In genomic region chr9:20552874-20553624, GRCh38 we compare ENCODE assay signal across 10 cellular contexts.
DNase-seq lines count a peak whose midpoint lies in the region; ATAC-seq, FAIRE-seq and TF ChIP-seq lines count a peak whose summit lies in the region.
"Had no signal": no experiment of that assay in that cellular context is flagged by ENCODE, and none has a peak within 500 bp of the region (broad histone marks: within the 10 kb centered on the region; RNA-seq: fewer than 3 reads in every experiment).

No MANE protein-coding gene starts in this region.

- 51% methylated on average over 4 of the region's 4 CpGs for WGBS in HepG2 (ENCODE audit: low lambda C conversion rate)

- no peak for TF ChIP-seq CTCF in Calu3 (IDR thresholded peaks at IDR 0.05; ENCODE audit: unreplicated experiment)
- no peak for TF ChIP-seq CTCF in HepG2 (CRISPR knock-in tag; IDR thresholded peaks at IDR 0.05)

- H3K27ac ChIP-seq in HepG2 (ENCODE audit: extremely low read length, insufficient read depth, low read length) (no peak overlapping the region), substantia nigra (ENCODE audit: low read depth, low read length, poor library complexity, severe bottlenecking) (no peak overlapping the region)
- H3K27ac ChIP-seq: SJSA1 had no signal

- peaks cover 18% of the 10 kb centered on the region for H3K36me3 Mint-ChIP-seq in Calu3 (ENCODE audit: insufficient read depth, unreplicated experiment)
- H3K36me3 Mint-ChIP-seq in T-helper 17 cell (ENCODE audit: low read depth) = no peaks in the 10 kb centered on the region

- H3K36me3 ChIP-seq in HepG2 (replicated peaks in 1 of 2; ENCODE audit: control insufficient read depth in 1 of 2, insufficient read depth in 2 of 2, low read length in 2 of 2) = no peaks in the 10 kb centered on the region
- H3K36me3 ChIP-seq: SJSA1 had no signal

- no peaks in the 10 kb centered on the region; the same call in 1 of the 2 replicates for H4K20me1 ChIP-seq in HepG2 (ENCODE audit: insufficient read depth, low read length)

- TF ChIP-seq EP300 in HepG2 (IDR thresholded peaks at IDR 0.05; ENCODE audit: low read depth in 2 of 2, low read length in 2 of 2) (no peak), HepG2 (CRISPR knock-in tag; IDR thresholded peaks at IDR 0.05; ENCODE audit: borderline replicate concordance) (no peak)

- H3K4me3 Mint-ChIP-seq in Calu3 (ENCODE audit: low read depth, unreplicated experiment) (peak overlapping the region; percentile 30), T-helper 17 cell (peak overlapping the region; percentile 19)

- H2AFZ ChIP-seq in HepG2 (ENCODE audit: low read length) = no peak overlapping the region

- H3K27me3 Mint-ChIP-seq in Calu3 (ENCODE audit: unreplicated experiment) (no peaks in the 10 kb centered on the region), T-helper 17 cell (no peaks in the 10 kb centered on the region)

- in situ Hi-C loops in HepG2 (cut with HindIII; ENCODE audit: extremely low pct_ligation_motif_present, low pct_unique_long_range_greater_than_20kb) = loop anchor here (10.0 kb wide), 1 partner anchor 52 kb away; no protein-coding TSS in a partner anchor

- no peak for FAIRE-seq in HepG2 (lab: Jason Lieb, UNC)

- peaks cover 32% of the 10 kb centered on the region for H3K4me1 ChIP-seq in HepG2 (ENCODE audit: insufficient read depth, low read length)

- H3K27ac Mint-ChIP-seq in Calu3 (ENCODE audit: unreplicated experiment) (peak overlapping the region; percentile 35), T-helper 17 cell (peak overlapping the region; percentile 88)

- ATAC-seq in GM21619 (IDR thresholded peaks at IDR 0.05; ENCODE audit: unreplicated experiment) = peak; percentile 46
- peak; percentile 37 for ATAC-seq in T-helper 17 cell
- no peak for ATAC-seq in HepG2
- ATAC-seq in HG02840 (IDR thresholded peaks at IDR 0.05; ENCODE audit: low FRiP score, unreplicated experiment) = no peak

- H3K4me1 Mint-ChIP-seq in Calu3 (ENCODE audit: low read depth, unreplicated experiment) = peaks cover 50% of the 10 kb centered on the region
- peaks cover 59% of the 10 kb centered on the region for H3K4me1 Mint-ChIP-seq in T-helper 17 cell

- H3K9me3 Mint-ChIP-seq in Calu3 (ENCODE audit: low read depth, unreplicated experiment) = no peaks in the 10 kb centered on the region

- TF ChIP-seq POLR2A in HepG2 (IDR thresholded peaks at IDR 0.05; ENCODE audit: insufficient read depth in 1 of 2, low read depth in 2 of 2, low read length in 2 of 2) = no peak

- POLR2A ChIA-PET in HepG2 (lab: Yijun Ruan, JAX) = no interaction called here

- H3K4me2 ChIP-seq in HepG2 (ENCODE audit: low read depth, low read length) = no peak overlapping the region

- intact Hi-C loops in Calu3 (cut with micrococcal nuclease; ENCODE audit: unreplicated experiment) (loop anchor here (1.0 to 5.0 kb wide), 5 partner anchors 17 to 196 kb away; partner anchors contain the start of gene MLLT3), HepG2 (cut with micrococcal nuclease; ENCODE audit: unreplicated experiment) (loop anchor here (2.0 to 5.0 kb wide), 2 partner anchors 69 to 388 kb away; partner anchors contain the start of gene MLLT3)

- peaks cover 3% of the 10 kb centered on the region for H3K79me2 ChIP-seq in HepG2 (ENCODE audit: insufficient read depth, low read length)

- CTCF ChIA-PET in Calu3 (lab: Charles Lee) = interaction anchor here (0.6 to 1.8 kb wide), 4 partner anchors 51 to 72 kb away, joined by 3 to 7 read pairs (median 4); partner anchors contain the start of gene MLLT3
- CTCF ChIA-PET in HepG2 (lab: Yijun Ruan, JAX; ENCODE audit: low intra/inter-chr PET ratio, low total read pairs) = no interaction called here

- no peaks in the 10 kb centered on the region for H3K9me3 ChIP-seq in T-helper 17 cell (ENCODE audit: control insufficient read depth, low read length, poor library complexity, severe bottlenecking)
- no peaks in the 10 kb centered on the region for H3K9me3 ChIP-seq in HepG2 (ENCODE audit: low read length)
- H3K9me3 ChIP-seq: SJSA1 had no signal

- no peak overlapping the region for H3K9ac ChIP-seq in HepG2 (ENCODE audit: insufficient read depth, low read depth, low read length)

- H3K27me3 ChIP-seq in HepG2 (ENCODE audit: control insufficient read depth in 1 of 2, insufficient read depth in 2 of 2, low read length in 2 of 2) = no peaks in the 10 kb centered on the region
- H3K27me3 ChIP-seq: SJSA1 had no signal

- no peak for TF ChIP-seq RAD21 in HepG2 (CRISPR knock-in tag; IDR thresholded peaks at IDR 0.05)

- DNase-seq in Calu3 (no peak), T-helper 17 cell (no peak), HepG2 (ENCODE audit: low spot score) (peak; percentile 9), NCI-H1694 (lab: John Stamatoyannopoulos, UW) (no peak), substantia nigra (lab: John Stamatoyannopoulos, UW) (no peak), cerebellum (ENCODE audit: low spot score) (no peak)
- DNase-seq: glutamatergic neuron had no signal

- no peak overlapping the region for H3K4me3 ChIP-seq in HepG2 (replicated peaks in 1 of 3; ENCODE audit: insufficient read depth in 1 of 3, low read depth in 2 of 3, low read length in 3 of 3)
- H3K4me3 ChIP-seq: SJSA1 had no signal

- no TSS peak for BruUV-seq in Calu3 (replicated peaks; lab: Mats Ljungman, UMichigan)
- no TSS peak for BruUV-seq in HepG2 (replicated peaks; lab: Mats Ljungman, UMichigan)

TF ChIP-seq in HepG2, 621 proteins besides CTCF, POLR2A, EP300 and RAD21:
- TF ChIP-seq HNRNPL (IDR thresholded peaks at IDR 0.05; ENCODE audit: low read depth, low read length) (no peak), ZNF3 (CRISPR knock-in tag; IDR thresholded peaks at IDR 0.05) (0 out of 2 replicates have a peak, but pooled peaks have one; percentile 27), MZF1 (CRISPR knock-in tag; IDR thresholded peaks at IDR 0.05; ENCODE audit: borderline replicate concordance) (no peak)

Comparison
In these comparisons a context has a peak if more than half of its experiments do, and no peak if none do; other contexts are left out.
1. ATAC-seq: peak in GM21619 (single experiment) and T-helper 17 cell (single experiment); none in HepG2 (single experiment) and HG02840 (single experiment).